In genomic region chr1:67514786-67515185, GRCh38 we compare ENCODE assay signal across 13 cellular contexts.
DNase-seq lines count a peak whose midpoint lies in the region; ATAC-seq, FAIRE-seq and TF ChIP-seq lines count a peak whose summit lies in the region.
"Had no signal": no experiment of that assay in that cellular context is flagged by ENCODE, and none has a peak within 500 bp of the region (broad histone marks: within the 10 kb centered on the region; RNA-seq: fewer than 3 reads in every experiment).

No MANE protein-coding gene starts in this region.

- WGBS in hepatocyte (ENCODE audit: low lambda C conversion rate, missing lambda C conversion rate): 87% methylated on average over 2 of the region's 2 CpGs
- WGBS in HepG2 (ENCODE audit: low lambda C conversion rate): 47% methylated on average over 2 of the region's 2 CpGs

- TF ChIP-seq RAD21 in HepG2 (CRISPR knock-in tag; IDR thresholded peaks at IDR 0.05): no peak

- TF ChIP-seq EP300 in HepG2 (IDR thresholded peaks at IDR 0.05; ENCODE audit: low read depth in 2 of 2, low read length in 2 of 2) (no peak), HepG2 (CRISPR knock-in tag; IDR thresholded peaks at IDR 0.05; ENCODE audit: borderline replicate concordance) (no peak)

- H3K36me3 ChIP-seq in adipocyte (ENCODE audit: control insufficient read depth, insufficient read depth, low read length, severe bottlenecking): no peaks in the 10 kb centered on the region
- H3K36me3 ChIP-seq in hepatocyte (replicated peaks; ENCODE audit: insufficient read depth, low read depth): no peaks in the 10 kb centered on the region
- no peaks in the 10 kb centered on the region for H3K36me3 ChIP-seq in HepG2 (replicated peaks in 1 of 2; ENCODE audit: control insufficient read depth in 1 of 2, insufficient read depth in 2 of 2, low read length in 2 of 2)
- H3K36me3 ChIP-seq in MM.1S (replicated peaks; ENCODE audit: insufficient read depth, low read length): no peaks in the 10 kb centered on the region
- H3K36me3 ChIP-seq: BLaER1 treated with 17β-estradiol and CSF1 and Interleukin-3, amounts not matched to agents 10 nM and 100 nM had no signal

- H4K20me1 ChIP-seq in hepatocyte (ENCODE audit: insufficient read depth, poor library complexity, severe bottlenecking): no peaks in the 10 kb centered on the region
- no peaks in the 10 kb centered on the region for H4K20me1 ChIP-seq in HepG2 (ENCODE audit: insufficient read depth, low read length)
- no peaks in the 10 kb centered on the region for H4K20me1 ChIP-seq in MM.1S (ENCODE audit: insufficient read depth, low read length)
- H4K20me1 ChIP-seq: BLaER1 treated with 17β-estradiol and CSF1 and Interleukin-3, amounts not matched to agents 10 nM and 100 nM had no signal

- H3K9me3 Mint-ChIP-seq in MCF 10A (ENCODE audit: unreplicated experiment): peaks cover 12% of the 10 kb centered on the region

- CTCF ChIA-PET in HepG2 (lab: Yijun Ruan, JAX; ENCODE audit: low intra/inter-chr PET ratio, low total read pairs) (no interaction called here), MCF 10A (lab: Yijun Ruan, JAX) (interaction anchor here (0.7 to 1.2 kb wide), 5 partner anchors 10 to 246 kb away, joined by 3 to 7 read pairs (median 3); no protein-coding TSS in a partner anchor)

- DNase-seq in adipocyte (ENCODE audit: low read depth): peak; percentile 52
- DNase-seq in hepatocyte (ENCODE audit: low spot score): no peak
- DNase-seq in HepG2 (ENCODE audit: low spot score): no peak
- no peak for DNase-seq in superior temporal gyrus (ENCODE audit: extremely low spot score)
- DNase-seq in MM.1S: no peak
- no peak for DNase-seq in MCF 10A (ENCODE audit: unreplicated experiment)
- DNase-seq: CD8-positive, alpha-beta T cell; DMS 273 treated with DMSO at 0.1 percent for 48 hours had no signal

- H3K4me3 Mint-ChIP-seq in MCF 10A (ENCODE audit: unreplicated experiment): no peak overlapping the region
- H3K4me3 Mint-ChIP-seq: B cell; CD8-positive, alpha-beta T cell; H9 had no signal

- peak overlapping the region; percentile 64 for H3K4me3 ChIP-seq in adipocyte (ENCODE audit: low read length)
- H3K4me3 ChIP-seq in hepatocyte: no peak overlapping the region
- H3K4me3 ChIP-seq in HepG2 (replicated peaks in 1 of 3; ENCODE audit: insufficient read depth in 1 of 3, low read depth in 2 of 3, low read length in 3 of 3): no peak overlapping the region
- no peak overlapping the region for H3K4me3 ChIP-seq in MM.1S (ENCODE audit: low read length)
- H3K4me3 ChIP-seq: BLaER1 treated with 17β-estradiol and CSF1 and Interleukin-3, amounts not matched to agents 10 nM and 100 nM had no signal

- no peak for TF ChIP-seq CTCF in hepatocyte (IDR thresholded peaks at IDR 0.05; ENCODE audit: poor library complexity)
- no peak for TF ChIP-seq CTCF in HepG2 (CRISPR knock-in tag; IDR thresholded peaks at IDR 0.05)
- no peak for TF ChIP-seq CTCF in MM.1S (IDR thresholded peaks at IDR 0.05; ENCODE audit: low read length)
- no peak for TF ChIP-seq CTCF in MCF 10A (IDR thresholded peaks at IDR 0.05; ENCODE audit: unreplicated experiment)

- H2AFZ ChIP-seq in hepatocyte: no peak overlapping the region
- H2AFZ ChIP-seq in HepG2 (ENCODE audit: low read length): no peak overlapping the region
- no peak overlapping the region for H2AFZ ChIP-seq in MM.1S (ENCODE audit: low read length)

- no peaks in the 10 kb centered on the region for H3K27me3 Mint-ChIP-seq in MCF 10A (ENCODE audit: insufficient read depth, unreplicated experiment)

- H3K9ac ChIP-seq in adipocyte (ENCODE audit: low read length) (peak overlapping the region; percentile 60), HepG2 (ENCODE audit: insufficient read depth, low read depth, low read length) (peak overlapping the region; percentile 44; the same call in 1 of the 2 replicates), MM.1S (ENCODE audit: low read length) (no peak overlapping the region)
- H3K9ac ChIP-seq: BLaER1 treated with 17β-estradiol and CSF1 and Interleukin-3, amounts not matched to agents 10 nM and 100 nM had no signal

- H3K4me1 ChIP-seq in adipocyte (ENCODE audit: control insufficient read depth, insufficient read depth, low read length): peaks cover 15% of the 10 kb centered on the region
- H3K4me1 ChIP-seq in hepatocyte (ENCODE audit: insufficient read depth): peaks cover 8% of the 10 kb centered on the region
- H3K4me1 ChIP-seq in HepG2 (ENCODE audit: insufficient read depth, low read length): peaks cover 40% of the 10 kb centered on the region
- H3K4me1 ChIP-seq in MM.1S (ENCODE audit: low read length): no peaks in the 10 kb centered on the region

- H3K4me2 ChIP-seq in hepatocyte: no peak overlapping the region
- H3K4me2 ChIP-seq in HepG2 (ENCODE audit: low read depth, low read length): peak overlapping the region; percentile 62
- H3K4me2 ChIP-seq in MM.1S (ENCODE audit: low read depth, low read length): no peak overlapping the region
- H3K4me2 ChIP-seq: BLaER1 treated with 17β-estradiol and CSF1 and Interleukin-3, amounts not matched to agents 10 nM and 100 nM had no signal

- no peak for TF ChIP-seq POLR2A in HepG2 (IDR thresholded peaks at IDR 0.05; ENCODE audit: insufficient read depth in 1 of 2, low read depth in 2 of 2, low read length in 2 of 2)

- H3K27me3 ChIP-seq in adipocyte (replicated peaks; ENCODE audit: control insufficient read depth, insufficient read depth, low read length) (no peaks in the 10 kb centered on the region), hepatocyte (no peaks in the 10 kb centered on the region), HepG2 (ENCODE audit: control insufficient read depth in 1 of 2, insufficient read depth in 2 of 2, low read length in 2 of 2) (no peaks in the 10 kb centered on the region), MM.1S (replicated peaks; ENCODE audit: insufficient read depth, low read length) (no peaks in the 10 kb centered on the region)
- H3K27me3 ChIP-seq: BLaER1 treated with 17β-estradiol and CSF1 and Interleukin-3, amounts not matched to agents 10 nM and 100 nM had no signal

- BruUV-seq in HepG2 (replicated peaks; lab: Mats Ljungman, UMichigan) (TSS peak; percentile 95), MCF 10A (replicated peaks; lab: Mats Ljungman, UMichigan) (no TSS peak)

- H3K27ac Mint-ChIP-seq in MCF 10A (ENCODE audit: low read depth, unreplicated experiment): no peak overlapping the region
- H3K27ac Mint-ChIP-seq: B cell; CD8-positive, alpha-beta T cell had no signal

- intact Hi-C loops in HepG2 (cut with micrococcal nuclease; ENCODE audit: unreplicated experiment) (loop anchor here (1.0 kb wide), 1 partner anchor 18 kb away; no protein-coding TSS in a partner anchor), MCF 10A (cut with micrococcal nuclease) (no loop called here)

- H3K9me3 ChIP-seq in adipocyte (ENCODE audit: control insufficient read depth, low read length) (peaks cover 10% of the 10 kb centered on the region), hepatocyte (ENCODE audit: low read depth) (peaks cover 6% of the 10 kb centered on the region), HepG2 (ENCODE audit: low read length) (peaks cover 15% of the 10 kb centered on the region), MM.1S (replicated peaks; ENCODE audit: insufficient read depth, low read length) (no peaks in the 10 kb centered on the region)

- no peak for ATAC-seq in HepG2
- ATAC-seq: CD8-positive, alpha-beta T cell had no signal

- peak overlapping the region; percentile 73 for H3K27ac ChIP-seq in hepatocyte
- H3K27ac ChIP-seq in HepG2 (ENCODE audit: extremely low read length, insufficient read depth, low read length): peak overlapping the region; percentile 75
- H3K27ac ChIP-seq in MM.1S (ENCODE audit: low read length): no peak overlapping the region
- H3K27ac ChIP-seq: BLaER1 treated with 17β-estradiol and CSF1 and Interleukin-3, amounts not matched to agents 10 nM and 100 nM had no signal

- no peaks in the 10 kb centered on the region for H3K9me2 ChIP-seq in hepatocyte (replicated peaks; ENCODE audit: insufficient read depth)
- no peaks in the 10 kb centered on the region for H3K9me2 ChIP-seq in MM.1S (replicated peaks; ENCODE audit: insufficient read depth, low read length)

- peaks cover 4% of the 10 kb centered on the region for H3K36me3 Mint-ChIP-seq in MCF 10A (ENCODE audit: insufficient read depth, unreplicated experiment)
- H3K36me3 Mint-ChIP-seq: CD8-positive, alpha-beta T cell had no signal

- in situ Hi-C loops in HepG2 (cut with HindIII; ENCODE audit: extremely low pct_ligation_motif_present, low pct_unique_long_range_greater_than_20kb): no loop called here

- POLR2A ChIA-PET in HepG2 (lab: Yijun Ruan, JAX): interaction anchor here (1.2 to 2.9 kb wide), 5 partner anchors 10 to 590 kb away, joined by 3 to 11 read pairs (median 3); partner anchors contain the start of genes DNAI4, MIER1 and SERBP1
- POLR2A ChIA-PET in MCF 10A (lab: Yijun Ruan, JAX): no interaction called here

- no peak for FAIRE-seq in HepG2 (lab: Jason Lieb, UNC)
- FAIRE-seq: G401.6, GM19239 had no signal

- no peaks in the 10 kb centered on the region for H3F3A ChIP-seq in MM.1S (ENCODE audit: insufficient read depth, low read length)

- H3K79me2 ChIP-seq in hepatocyte: no peaks in the 10 kb centered on the region
- no peaks in the 10 kb centered on the region for H3K79me2 ChIP-seq in HepG2 (ENCODE audit: insufficient read depth, low read length)
- H3K79me2 ChIP-seq in MM.1S (ENCODE audit: low read length): no peaks in the 10 kb centered on the region

- no peaks in the 10 kb centered on the region for H3K4me1 Mint-ChIP-seq in MCF 10A (ENCODE audit: insufficient read depth, unreplicated experiment)
- H3K4me1 Mint-ChIP-seq: B cell had no signal

TF ChIP-seq in HepG2, 621 proteins besides CTCF, POLR2A, EP300 and RAD21 (continues in another document):
- TF ChIP-seq ZNF503 (CRISPR knock-in tag; IDR thresholded peaks at IDR 0.05): 0 out of 2 replicates have a peak, but pooled peaks have one; percentile 10
